In genomic region chrX:50452782-50453181, GRCh38 we compare ENCODE assay signal across 10 cellular contexts. TPM values are rescaled to one million over a fixed set of nuclear protein-coding genes. Genes with fewer than 3 reads are reported as not detected.
"Had no signal": no experiment of that assay in that cellular context is flagged by ENCODE, and none has a peak within 500 bp of the region (broad histone marks: within the 10 kb centered on the region; RNA-seq: fewer than 3 reads in every experiment).

No MANE protein-coding gene starts in this region.

- H3K4me2 ChIP-seq: GM23338, KMS-11 had no signal

- FAIRE-seq: H1, H54, HTR-8/SVneo had no signal

- H3K27ac ChIP-seq: KMS-11 had no signal

- DNase-seq: H9, HCEC 1CT, Karpas-422, KBM-7 had no signal

- ATAC-seq: GM23338 had no signal

- H2AFZ ChIP-seq: GM23338 had no signal

- H3K4me3 Mint-ChIP-seq: GM23338, H9 had no signal

- H3K27ac Mint-ChIP-seq: GM23338, H9 had no signal

- H3K4me3 ChIP-seq: GM23338 had no signal

- H3K9ac ChIP-seq: KMS-11 had no signal

- H3K9me3 Mint-ChIP-seq: GM23338 had no signal

RNA-seq across cellular contexts. Expression of gene DGKK, which starts 17.8 kb away (rescaled TPM):
- total RNA-seq: HT-29 had no signal
